In the genomic region with DNA sequence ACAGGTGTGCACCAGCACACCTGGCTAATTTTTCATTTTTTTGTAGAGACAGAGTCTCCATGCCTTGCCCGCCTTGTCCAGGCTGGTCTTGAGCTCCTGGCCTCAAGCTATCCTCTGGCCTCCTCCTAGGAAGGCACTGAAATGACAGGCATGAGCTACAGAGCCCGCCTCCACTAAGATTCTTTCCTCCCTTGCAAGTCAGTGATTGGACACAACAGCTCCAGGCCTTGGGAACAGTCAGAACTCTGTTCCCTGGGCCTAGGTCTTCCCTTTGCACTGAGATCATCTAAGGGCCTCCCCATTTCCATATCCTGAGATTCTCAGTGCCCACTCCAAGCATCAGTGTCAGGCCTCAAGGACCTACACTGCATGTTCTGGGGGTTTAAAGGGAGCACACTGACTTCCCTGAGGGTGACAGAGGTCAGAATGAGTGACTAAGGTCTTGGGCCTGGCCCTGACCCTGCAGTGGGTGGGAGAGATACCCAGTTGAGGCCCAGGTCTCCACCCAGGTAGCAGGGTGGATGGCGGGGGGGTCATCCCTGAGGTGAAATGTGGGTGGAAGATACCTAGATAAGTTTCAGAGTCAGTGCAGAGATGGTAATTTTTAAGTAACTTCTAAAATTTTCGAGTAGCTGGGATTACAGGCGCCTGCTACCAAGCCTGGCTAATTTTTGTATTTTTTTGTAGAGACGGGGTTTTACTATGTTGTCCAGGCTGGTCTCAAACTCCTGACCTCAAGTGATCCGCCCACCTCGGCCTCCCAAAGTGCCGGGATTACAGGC, we compare ENCODE assay signal across 2 cellular contexts.
TF ChIP-seq lines count a peak whose summit lies in the region.

No MANE protein-coding gene starts in this region.

TF ChIP-seq in A549, 52 proteins besides CTCF, POLR2A, EP300 and RAD21:
- TF ChIP-seq FOSL2 (IDR thresholded peaks at IDR 0.05) (no peak), FOSL2 (CRISPR knock-in tag; IDR thresholded peaks at IDR 0.05) (0 out of 2 replicates have a peak, but pooled peaks have one; percentile 2), MAX (IDR thresholded peaks at IDR 0.05) (peak; percentile 41; the same call in 1 of the 2 replicates), MAFK (IDR thresholded peaks at IDR 0.05; ENCODE audit: partially characterized antibody) (no peak)

TF ChIP-seq in GM23338, 12 proteins besides CTCF, POLR2A, EP300 and RAD21:
- TF ChIP-seq STAT1 (IDR thresholded peaks at IDR 0.05; ENCODE audit: unreplicated experiment) (no peak), NANOG (IDR thresholded peaks at IDR 0.05; ENCODE audit: borderline replicate concordance) (no peak), ZNF331 (CRISPR knock-in tag; IDR thresholded peaks at IDR 0.05; ENCODE audit: low read depth) (no peak), POLR2AphosphoS5 (IDR thresholded peaks at IDR 0.05; ENCODE audit: low read depth) (no peak), ETS1 (IDR thresholded peaks at IDR 0.05) (no peak), EZH2phosphoT487 (IDR thresholded peaks at IDR 0.05; ENCODE audit: unreplicated experiment) (no peak), EZH2 (IDR thresholded peaks at IDR 0.05; ENCODE audit: low read depth, unreplicated experiment) (no peak), CREB1 (CRISPR knock-in tag; IDR thresholded peaks at IDR 0.05; ENCODE audit: low read depth) (no peak), JUNB (IDR thresholded peaks at IDR 0.05; ENCODE audit: unreplicated experiment) (no peak)
